In genomic region chr12:89355243-89356068, GRCh38 we compare ENCODE assay signal across 9 cellular contexts. TPM values are rescaled to one million over a fixed set of nuclear protein-coding genes. Genes with fewer than 3 reads are reported as not detected.
DNase-seq lines count a peak whose midpoint lies in the region; ATAC-seq, FAIRE-seq and TF ChIP-seq lines count a peak whose summit lies in the region.
"Had no signal": no experiment of that assay in that cellular context is flagged by ENCODE, and none has a peak within 500 bp of the region (broad histone marks: within the 10 kb centered on the region; RNA-seq: fewer than 3 reads in every experiment).

No MANE protein-coding gene starts in this region.

- no peak for ATAC-seq in stimulated activated memory B cell treated with anti-CD40 and anti-IgM and Interleukin-4, amounts not matched to agents 10 μg/mL and 1 μg/mL and 100 μg/mL, for 72 hours

- TF ChIP-seq POLR2A in GM12892 (IDR thresholded peaks at IDR 0.05; ENCODE audit: low read depth, low read length) = no peak

- H3K9ac ChIP-seq in iPS-20b (ENCODE audit: low read depth, low read length) = peak overlapping the region; percentile 69; the same call in 1 of the 2 replicates

- peak overlapping the region; percentile 79 for H3K4me3 ChIP-seq in iPS-20b (ENCODE audit: low read length)

- peaks cover 15% of the 10 kb centered on the region for H3K36me3 Mint-ChIP-seq in activated CD4-positive, alpha-beta memory T cell treated with anti-CD3 and anti-CD28 coated beads, Interleukin-2, amount 10 ng/mL, durations not matched to agents 7 days and 5 days (ENCODE audit: low read depth)
- H3K36me3 Mint-ChIP-seq in stimulated activated memory B cell treated with anti-CD40 and anti-IgM and Interleukin-4, amounts not matched to agents 10 μg/mL and 1 μg/mL and 100 μg/mL, for 72 hours = no peaks in the 10 kb centered on the region

- no peaks in the 10 kb centered on the region for H3K9me3 ChIP-seq in iPS-20b (ENCODE audit: insufficient read depth, low read depth, low read length)

- H3K27ac Mint-ChIP-seq in activated CD4-positive, alpha-beta memory T cell treated with anti-CD3 and anti-CD28 coated beads, Interleukin-2, amount 10 ng/mL, durations not matched to agents 7 days and 5 days = peak overlapping the region; percentile 93
- H3K27ac Mint-ChIP-seq in stimulated activated memory B cell treated with anti-CD40 and anti-IgM and Interleukin-4, amounts not matched to agents 10 μg/mL and 1 μg/mL and 100 μg/mL, for 72 hours = peak overlapping the region; percentile 88

- H3K4me1 ChIP-seq in iPS-20b (ENCODE audit: insufficient read depth, low read length) = peaks cover 35% of the 10 kb centered on the region

- DNase-seq in NCI-H82 (lab: John Stamatoyannopoulos, UW) = peak; percentile 35
- DNase-seq in NCI-H82 treated with DMSO at 0.1 percent for 48 hours (lab: John Stamatoyannopoulos, UW; ENCODE audit: unreplicated experiment) = no peak
- DNase-seq in activated CD4-positive, alpha-beta memory T cell treated with anti-CD3 and anti-CD28 coated beads, Interleukin-2, amount 10 ng/mL, durations not matched to agents 7 days and 5 days = no peak
- DNase-seq in stimulated activated CD4-positive, alpha-beta T cell treated with anti-CD3 and anti-CD28 coated beads, Interleukin-4, amount 100 ng/mL, for 24 hours = no peak
- DNase-seq in NCI-H2171 treated with DMSO at 0.1 percent for 48 hours (lab: John Stamatoyannopoulos, UW) = no peak
- no peak for DNase-seq in GM12892 (ENCODE audit: insufficient read length)
- DNase-seq: EL had no signal

- no peaks in the 10 kb centered on the region for H3K9me3 Mint-ChIP-seq in activated CD4-positive, alpha-beta memory T cell treated with anti-CD3 and anti-CD28 coated beads, Interleukin-2, amount 10 ng/mL, durations not matched to agents 7 days and 5 days
- H3K9me3 Mint-ChIP-seq in stimulated activated memory B cell treated with anti-CD40 and anti-IgM and Interleukin-4, amounts not matched to agents 10 μg/mL and 1 μg/mL and 100 μg/mL, for 72 hours = no peaks in the 10 kb centered on the region

- CTCF ChIA-PET in activated CD4-positive, alpha-beta memory T cell treated with anti-CD3 and anti-CD28 coated beads, Interleukin-2, amount 10 ng/mL, durations not matched to agents 7 days and 5 days (lab: Charles Lee) = interaction anchor here (1.7 to 9.8 kb wide), 5 partner anchors 19 to 336 kb away, joined by 6 to 92 read pairs (median 12); no protein-coding TSS in a partner anchor

- H3K27me3 Mint-ChIP-seq in activated CD4-positive, alpha-beta memory T cell treated with anti-CD3 and anti-CD28 coated beads, Interleukin-2, amount 10 ng/mL, durations not matched to agents 7 days and 5 days = no peaks in the 10 kb centered on the region
- no peaks in the 10 kb centered on the region for H3K27me3 Mint-ChIP-seq in stimulated activated memory B cell treated with anti-CD40 and anti-IgM and Interleukin-4, amounts not matched to agents 10 μg/mL and 1 μg/mL and 100 μg/mL, for 72 hours

- H3K4me3 Mint-ChIP-seq in activated CD4-positive, alpha-beta memory T cell treated with anti-CD3 and anti-CD28 coated beads, Interleukin-2, amount 10 ng/mL, durations not matched to agents 7 days and 5 days = peak overlapping the region; percentile 98
- H3K4me3 Mint-ChIP-seq in stimulated activated memory B cell treated with anti-CD40 and anti-IgM and Interleukin-4, amounts not matched to agents 10 μg/mL and 1 μg/mL and 100 μg/mL, for 72 hours = peak overlapping the region; percentile 95

- no peak for FAIRE-seq in GM12892 (lab: Jason Lieb, UNC)

- peaks cover 71% of the 10 kb centered on the region for H3K27me3 ChIP-seq in iPS-20b (ENCODE audit: insufficient read depth, low read length)

- H3K4me1 Mint-ChIP-seq in activated CD4-positive, alpha-beta memory T cell treated with anti-CD3 and anti-CD28 coated beads, Interleukin-2, amount 10 ng/mL, durations not matched to agents 7 days and 5 days = peaks cover 28% of the 10 kb centered on the region
- peaks cover 43% of the 10 kb centered on the region for H3K4me1 Mint-ChIP-seq in stimulated activated memory B cell treated with anti-CD40 and anti-IgM and Interleukin-4, amounts not matched to agents 10 μg/mL and 1 μg/mL and 100 μg/mL, for 72 hours

- POLR2A ChIA-PET in activated CD4-positive, alpha-beta memory T cell treated with anti-CD3 and anti-CD28 coated beads, Interleukin-2, amount 10 ng/mL, durations not matched to agents 7 days and 5 days (lab: Charles Lee) = interaction anchor here (1.8 to 10.5 kb wide), 7 partner anchors 10 to 317 kb away, joined by 10 to 293 read pairs (median 37); no protein-coding TSS in a partner anchor

- H3K36me3 ChIP-seq in iPS-20b (ENCODE audit: insufficient read depth, low read depth, low read length) = peaks cover 5% of the 10 kb centered on the region; the same call in 1 of the 2 replicates

- no peak overlapping the region for H3K27ac ChIP-seq in iPS-20b (ENCODE audit: low read length)

RNA-seq across cellular contexts. Expression of gene DUSP6, which starts 3.2 kb away (rescaled TPM):
- 100 to 1,000 TPM; 170 to 171 TPM for total RNA-seq in activated CD4-positive, alpha-beta memory T cell treated with anti-CD3 and anti-CD28 coated beads, Interleukin-2, amount 10 ng/mL, durations not matched to agents 7 days and 5 days
- polyA plus RNA-seq in GM12892 (2012; ENCODE audit: missing spikeins) = 0.47 TPM
